Comparison of ENCODE assay signal across 1 cellular context in the genomic region with DNA sequence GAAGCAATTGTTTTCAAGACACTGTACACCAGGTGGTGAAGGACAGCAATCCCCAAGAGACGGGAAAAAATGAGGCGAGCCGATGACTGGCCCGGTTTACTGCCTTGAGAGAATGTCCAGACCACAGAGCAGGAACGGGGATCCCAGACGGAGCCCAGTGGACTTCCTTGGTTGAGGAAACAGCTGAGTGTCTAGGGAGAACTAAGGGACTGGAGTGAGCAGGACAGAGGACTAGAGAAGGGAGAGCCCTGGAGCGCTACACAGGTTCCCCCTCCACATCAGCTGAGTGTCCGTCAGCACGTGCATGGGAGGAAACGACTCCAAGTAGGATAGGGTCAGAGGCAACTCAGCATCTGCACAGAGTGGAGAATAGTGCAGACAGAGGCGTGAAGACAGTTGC.
TF ChIP-seq lines count a peak whose summit lies in the region.

No MANE protein-coding gene starts in this region.

TF ChIP-seq in HepG2, 621 proteins besides CTCF, POLR2A, EP300 and RAD21:
- TF ChIP-seq KMT2A (CRISPR knock-in tag; IDR thresholded peaks at IDR 0.05) (no peak), HNRNPL (IDR thresholded peaks at IDR 0.05; ENCODE audit: low read depth, low read length) (no peak), ZNF615 (CRISPR knock-in tag; IDR thresholded peaks at IDR 0.05; ENCODE audit: borderline replicate concordance) (no peak), AKAP8 (CRISPR knock-in tag; IDR thresholded peaks at IDR 0.05) (no peak)
TF ChIP-seq in HepG2: peak in this region for 0.
